Comparison of ENCODE assay signal across 7 cellular contexts in the genomic region with DNA sequence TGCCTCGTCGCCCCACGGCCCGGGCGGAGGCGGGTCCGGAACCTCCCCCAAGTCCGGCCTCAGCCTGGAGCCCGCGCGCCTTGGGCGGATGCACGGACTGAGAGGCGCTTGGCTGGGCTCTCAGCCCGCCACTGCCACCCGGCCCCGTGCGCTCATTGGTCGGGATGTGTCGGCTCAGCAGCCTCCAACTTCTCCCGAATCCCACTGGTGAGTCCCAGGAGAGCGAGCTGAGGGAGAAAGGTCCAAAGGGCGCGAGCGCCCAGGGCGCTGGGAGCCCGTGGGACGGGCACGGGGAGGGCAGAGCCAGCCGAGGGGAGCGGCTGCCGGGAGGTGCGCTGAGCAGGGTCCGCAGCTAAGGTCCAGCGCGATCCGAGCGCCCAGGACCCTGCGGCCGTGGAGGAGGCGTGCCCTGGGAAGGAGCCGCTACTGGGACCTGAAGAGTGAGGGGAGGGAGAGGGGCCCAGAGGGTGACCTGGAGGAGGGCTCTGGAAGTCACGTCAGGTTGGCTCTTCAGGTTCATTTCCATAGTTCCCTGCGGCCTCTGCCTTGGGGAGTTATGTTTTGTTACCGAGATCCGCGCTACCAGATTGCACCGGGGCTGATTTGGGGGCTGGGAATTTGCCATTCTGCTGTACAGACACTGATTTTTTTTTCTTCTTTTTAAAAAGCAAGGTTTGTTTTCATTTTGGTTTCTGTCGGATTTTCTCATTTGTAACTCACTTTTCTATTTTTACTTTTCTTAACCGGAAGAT. TPM values are rescaled to one million over a fixed set of nuclear protein-coding genes. Genes with fewer than 3 reads are reported as not detected.
DNase-seq lines count a peak whose midpoint lies in the region; ATAC-seq and TF ChIP-seq lines count a peak whose summit lies in the region.

A gene (plus strand): TSS at position 525 of the 752 bp plus-strand sequence. CDS start 3,849 bp downstream, outside the sequence.

- H4K20me1 ChIP-seq in GM23248 (ENCODE audit: insufficient read depth) (no peaks in the 10 kb centered on the region), OCI-LY3 (ENCODE audit: insufficient read depth, low read length) (no peaks in the 10 kb centered on the region)

- 0 out of 2 replicates have a peak, but pooled peaks cover 4% of the 10 kb centered on the region for H3F3A ChIP-seq in GM23248 (ENCODE audit: insufficient read depth)

- H3K27ac ChIP-seq in GM23248 (peak within 1 kb of the TSS; percentile 41), OCI-LY3 (ENCODE audit: low read length) (no peak within 1 kb of the TSS), upper lobe of left lung (peak within 1 kb of the TSS; percentile 14 to 81 (median 64))

- H2AFZ ChIP-seq in GM23248 (peak within 1 kb of the TSS; percentile 96), OCI-LY3 (ENCODE audit: low read depth, low read length) (peak within 1 kb of the TSS; percentile 69)

- in situ Hi-C loops in GM23248 (cut with MboI): loop anchor here (25.0 kb wide), 1 partner anchor 318 kb away; no protein-coding TSS in a partner anchor
- in situ Hi-C loops in endometrial microvascular endothelial cells (cut with HindIII; ENCODE audit: inconsistent ontology term, low pct_unique_long_range_greater_than_20kb, low sequenced_read_pairs): no loop called here

- H3K27me3 ChIP-seq in GM23248 (replicated peaks; ENCODE audit: insufficient read depth): no peaks in the 10 kb centered on the region
- no peaks in the 10 kb centered on the region for H3K27me3 ChIP-seq in OCI-LY3 (ENCODE audit: low read depth, low read length)
- peaks cover 0 to 7% (median 0%) of the 10 kb centered on the region in 4 donors for H3K27me3 ChIP-seq in upper lobe of left lung

- ATAC-seq in upper lobe of left lung (ENCODE audit: low FRiP score in 2 of 2): peak; percentile 76 to 87
- ATAC-seq in HG03175 (IDR thresholded peaks at IDR 0.05; ENCODE audit: unreplicated experiment): no peak

- peak in 1 of 4 donors; percentile 40 for TF ChIP-seq POLR2A in upper lobe of left lung (IDR thresholded peaks at IDR 0.05)

- H3K4me1 ChIP-seq in GM23248 (ENCODE audit: insufficient read depth) (peaks cover 14% of the 10 kb centered on the region; the same call in 1 of the 2 replicates), OCI-LY3 (ENCODE audit: low read length) (peaks cover 2% of the 10 kb centered on the region; the same call in 1 of the 2 replicates), upper lobe of left lung (peaks cover 7 to 15% (median 12%) of the 10 kb centered on the region in 4 donors)

- peak within 1 kb of the TSS; percentile 95 for H3K4me3 ChIP-seq in GM23248
- H3K4me3 ChIP-seq in OCI-LY3 (ENCODE audit: low read length): peak within 1 kb of the TSS; percentile 65
- H3K4me3 ChIP-seq in upper lobe of left lung: peak within 1 kb of the TSS; percentile 41 to 63 (median 46)

- H3K9me2 ChIP-seq in GM23248 (ENCODE audit: insufficient read depth): no peaks in the 10 kb centered on the region

- H3K36me3 ChIP-seq in GM23248 (ENCODE audit: low read depth) (peaks cover 10% of the 10 kb centered on the region), OCI-LY3 (replicated peaks; ENCODE audit: low read depth, low read length) (no peaks in the 10 kb centered on the region), upper lobe of left lung (no peaks in the 10 kb centered on the region)

- TF ChIP-seq EP300 in upper lobe of left lung (IDR thresholded peaks at IDR 0.05): no peak

- DNase-seq in GM23248 (peak; percentile 86), mesenteric fat pad (ENCODE audit: low spot score) (peak; percentile 92), upper lobe of left lung (peak; percentile 36 to 90)
- no peak for DNase-seq in activated CD4-positive, alpha-beta T cell treated with anti-CD3 and anti-CD28 coated beads for 48 hours

- H3K9ac ChIP-seq in GM23248 (peak within 1 kb of the TSS; percentile 77), OCI-LY3 (ENCODE audit: low read length) (peak within 1 kb of the TSS; percentile 22; the same call in 1 of the 2 replicates)

- WGBS in GM23248 (ENCODE audit: low coverage in 1 of 2, low lambda C conversion rate in 2 of 2, missing lambda C conversion rate in 2 of 2), 2 experiments: 2% methylated on average over 37 to 46 of the region's 50 CpGs
- 1 to 2% methylated on average over 24 to 37 of the region's 50 CpGs for WGBS in upper lobe of left lung, 2 donors

- TF ChIP-seq CTCF in OCI-LY3 (IDR thresholded peaks at IDR 0.05; ENCODE audit: low read depth, low read length) (no peak), upper lobe of left lung (IDR thresholded peaks at IDR 0.05) (no peak)

- peak within 1 kb of the TSS; percentile 96 for H3K4me2 ChIP-seq in GM23248 (ENCODE audit: unreplicated experiment)
- peak within 1 kb of the TSS; percentile 63 for H3K4me2 ChIP-seq in OCI-LY3 (ENCODE audit: low read length)

- no peaks in the 10 kb centered on the region for H3K9me3 ChIP-seq in GM23248 (ENCODE audit: low read depth)
- H3K9me3 ChIP-seq in OCI-LY3 (ENCODE audit: insufficient read depth, low read length): no peaks in the 10 kb centered on the region
- no peaks in the 10 kb centered on the region for H3K9me3 ChIP-seq in upper lobe of left lung

- H3K79me2 ChIP-seq in GM23248 (ENCODE audit: insufficient read depth): peaks cover 47% of the 10 kb centered on the region
- no peaks in the 10 kb centered on the region for H3K79me2 ChIP-seq in OCI-LY3 (ENCODE audit: low read length)

RNA-seq across cellular contexts. Expression of the gene that starts here (rescaled TPM):
- total RNA-seq in GM23248 (2014; rRNA removed; shearing (Covaris generic)): 204 and 302 TPM in 2 replicates
- 82.3 and 88.5 TPM in 2 replicates for polyA plus RNA-seq in GM23248 (2016; fragmentation: Nextera tagmentation; extraction: Ambion mirVana)
- total RNA-seq in endometrial microvascular endothelial cells (ENCODE audit: inconsistent ontology term): 13.3 TPM
- 138 TPM for total RNA-seq in mesenteric fat pad
- total RNA-seq in upper lobe of left lung: 100 to 1,000 TPM in 1 of 6 donors, 10 to 100 TPM in 5; 51.8 to 101 (median 74.8) TPM
